Comparison of ENCODE assay signal across 1 cellular context in the genomic region with DNA sequence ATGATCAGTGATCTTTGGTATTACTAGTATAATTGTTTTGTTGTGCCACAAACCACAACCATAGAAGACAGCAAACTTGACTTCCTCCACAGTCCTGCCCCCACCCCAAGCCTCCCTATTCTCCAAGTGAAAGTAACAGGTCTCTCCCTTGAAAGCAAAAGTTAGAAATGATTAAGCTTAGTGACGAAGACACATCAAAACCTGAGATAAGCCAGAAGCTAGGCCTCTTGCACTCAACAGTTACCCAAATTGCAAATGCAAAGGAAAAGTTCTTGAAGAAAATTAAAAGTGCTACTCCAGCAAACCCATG.
TF ChIP-seq lines count a peak whose summit lies in the region.

No MANE protein-coding gene starts in this region.

TF ChIP-seq in GM23338, 12 proteins besides CTCF, POLR2A, EP300 and RAD21 (continued from another document):
- TF ChIP-seq, protein P1, sequence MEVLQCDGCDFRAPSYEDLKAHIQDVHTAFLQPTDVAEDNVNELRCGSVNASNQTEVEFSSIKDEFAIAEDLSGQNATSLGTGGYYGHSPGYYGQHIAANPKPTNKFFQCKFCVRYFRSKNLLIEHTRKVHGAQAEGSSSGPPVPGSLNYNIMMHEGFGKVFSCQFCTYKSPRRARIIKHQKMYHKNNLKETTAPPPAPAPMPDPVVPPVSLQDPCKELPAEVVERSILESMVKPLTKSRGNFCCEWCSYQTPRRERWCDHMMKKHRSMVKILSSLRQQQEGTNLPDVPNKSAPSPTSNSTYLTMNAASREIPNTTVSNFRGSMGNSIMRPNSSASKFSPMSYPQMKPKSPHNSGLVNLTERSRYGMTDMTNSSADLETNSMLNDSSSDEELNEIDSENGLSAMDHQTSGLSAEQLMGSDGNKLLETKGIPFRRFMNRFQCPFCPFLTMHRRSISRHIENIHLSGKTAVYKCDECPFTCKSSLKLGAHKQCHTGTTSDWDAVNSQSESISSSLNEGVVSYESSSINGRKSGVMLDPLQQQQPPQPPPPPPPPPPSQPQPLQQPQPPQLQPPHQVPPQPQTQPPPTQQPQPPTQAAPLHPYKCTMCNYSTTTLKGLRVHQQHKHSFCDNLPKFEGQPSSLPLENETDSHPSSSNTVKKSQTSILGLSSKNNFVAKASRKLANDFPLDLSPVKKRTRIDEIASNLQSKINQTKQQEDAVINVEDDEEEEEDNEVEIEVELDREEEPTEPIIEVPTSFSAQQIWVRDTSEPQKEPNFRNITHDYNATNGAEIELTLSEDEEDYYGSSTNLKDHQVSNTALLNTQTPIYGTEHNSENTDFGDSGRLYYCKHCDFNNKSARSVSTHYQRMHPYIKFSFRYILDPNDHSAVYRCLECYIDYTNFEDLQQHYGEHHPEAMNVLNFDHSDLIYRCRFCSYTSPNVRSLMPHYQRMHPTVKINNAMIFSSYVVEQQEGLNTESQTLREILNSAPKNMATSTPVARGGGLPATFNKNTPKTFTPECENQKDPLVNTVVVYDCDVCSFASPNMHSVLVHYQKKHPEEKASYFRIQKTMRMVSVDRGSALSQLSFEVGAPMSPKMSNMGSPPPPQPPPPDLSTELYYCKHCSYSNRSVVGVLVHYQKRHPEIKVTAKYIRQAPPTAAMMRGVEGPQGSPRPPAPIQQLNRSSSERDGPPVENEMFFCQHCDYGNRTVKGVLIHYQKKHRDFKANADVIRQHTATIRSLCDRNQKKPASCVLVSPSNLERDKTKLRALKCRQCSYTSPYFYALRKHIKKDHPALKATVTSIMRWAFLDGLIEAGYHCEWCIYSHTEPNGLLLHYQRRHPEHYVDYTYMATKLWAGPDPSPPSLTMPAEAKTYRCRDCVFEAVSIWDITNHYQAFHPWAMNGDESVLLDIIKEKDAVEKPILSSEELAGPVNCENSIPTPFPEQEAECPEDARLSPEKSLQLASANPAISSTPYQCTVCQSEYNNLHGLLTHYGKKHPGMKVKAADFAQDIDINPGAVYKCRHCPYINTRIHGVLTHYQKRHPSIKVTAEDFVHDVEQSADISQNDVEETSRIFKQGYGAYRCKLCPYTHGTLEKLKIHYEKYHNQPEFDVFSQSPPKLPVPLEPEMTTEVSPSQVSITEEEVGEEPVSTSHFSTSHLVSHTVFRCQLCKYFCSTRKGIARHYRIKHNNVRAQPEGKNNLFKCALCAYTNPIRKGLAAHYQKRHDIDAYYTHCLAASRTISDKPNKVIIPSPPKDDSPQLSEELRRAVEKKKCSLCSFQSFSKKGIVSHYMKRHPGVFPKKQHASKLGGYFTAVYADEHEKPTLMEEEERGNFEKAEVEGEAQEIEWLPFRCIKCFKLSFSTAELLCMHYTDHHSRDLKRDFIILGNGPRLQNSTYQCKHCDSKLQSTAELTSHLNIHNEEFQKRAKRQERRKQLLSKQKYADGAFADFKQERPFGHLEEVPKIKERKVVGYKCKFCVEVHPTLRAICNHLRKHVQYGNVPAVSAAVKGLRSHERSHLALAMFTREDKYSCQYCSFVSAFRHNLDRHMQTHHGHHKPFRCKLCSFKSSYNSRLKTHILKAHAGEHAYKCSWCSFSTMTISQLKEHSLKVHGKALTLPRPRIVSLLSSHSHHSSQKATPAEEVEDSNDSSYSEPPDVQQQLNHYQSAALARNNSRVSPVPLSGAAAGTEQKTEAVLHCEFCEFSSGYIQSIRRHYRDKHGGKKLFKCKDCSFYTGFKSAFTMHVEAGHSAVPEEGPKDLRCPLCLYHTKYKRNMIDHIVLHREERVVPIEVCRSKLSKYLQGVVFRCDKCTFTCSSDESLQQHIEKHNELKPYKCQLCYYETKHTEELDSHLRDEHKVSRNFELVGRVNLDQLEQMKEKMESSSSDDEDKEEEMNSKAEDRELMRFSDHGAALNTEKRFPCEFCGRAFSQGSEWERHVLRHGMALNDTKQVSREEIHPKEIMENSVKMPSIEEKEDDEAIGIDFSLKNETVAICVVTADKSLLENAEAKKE (CRISPR knock-in tag; IDR thresholded peaks at IDR 0.05), result no peak
- TF ChIP-seq NANOG (IDR thresholded peaks at IDR 0.05; ENCODE audit: borderline replicate concordance) (no peak), EZH2 (IDR thresholded peaks at IDR 0.05; ENCODE audit: low read depth, unreplicated experiment) (no peak), POLR2AphosphoS5 (IDR thresholded peaks at IDR 0.05; ENCODE audit: low read depth) (no peak), JUNB (IDR thresholded peaks at IDR 0.05; ENCODE audit: unreplicated experiment) (no peak)
